8 cellular contexts compared by ENCODE assay signal in the genomic region with DNA sequence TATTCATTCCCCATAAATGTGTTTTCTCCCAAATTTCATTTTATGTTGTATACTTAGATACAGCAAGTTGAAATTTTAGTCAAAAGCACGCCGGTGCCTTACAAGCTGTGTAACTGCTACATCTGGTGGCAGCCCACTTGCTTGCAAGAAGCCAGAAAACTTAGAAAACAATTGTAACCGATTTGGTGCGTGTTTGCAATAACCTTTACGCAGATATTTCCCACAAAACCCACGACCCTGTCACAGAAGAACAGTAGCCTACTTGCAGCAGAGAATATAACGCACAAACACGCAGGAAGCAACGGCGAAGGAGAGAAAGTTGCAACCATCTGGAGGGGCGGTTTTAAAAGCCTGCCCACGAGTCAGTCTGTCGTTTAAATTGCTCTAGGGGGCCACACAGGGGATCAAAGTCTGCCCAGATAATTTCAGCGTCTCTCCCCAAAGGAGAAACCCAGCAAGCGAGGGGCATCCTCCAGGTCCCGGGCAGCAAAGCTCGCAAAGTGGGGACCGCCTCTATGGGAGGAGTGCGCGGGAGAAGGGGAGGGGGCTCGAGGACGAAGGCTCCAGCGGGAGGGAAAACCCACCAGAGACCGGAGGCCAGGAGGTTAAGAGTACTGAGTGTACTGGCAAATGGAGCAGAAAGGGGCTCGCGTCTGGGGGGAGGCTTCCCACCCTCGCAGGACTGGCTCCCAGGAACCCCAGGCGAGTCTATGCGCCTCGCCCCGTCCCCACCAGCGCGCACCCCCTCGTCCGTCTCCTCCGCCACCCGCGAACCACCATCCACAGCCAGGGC. TPM values are rescaled to one million over a fixed set of nuclear protein-coding genes. Genes with fewer than 3 reads are reported as not detected.
DNase-seq lines count a peak whose midpoint lies in the region; ATAC-seq and TF ChIP-seq lines count a peak whose summit lies in the region.

No MANE protein-coding gene starts in this region.

- DNase-seq in GM10248 (ENCODE audit: extremely low spot score) (peak; percentile 31), NCI-H460 (ENCODE audit: extremely low read depth, low read depth) (peak; percentile 31), lung (ENCODE audit: low spot score) (peak; percentile 42)
- peak; percentile 58 for DNase-seq in activated CD8-positive, alpha-beta T cell treated with anti-CD3 and anti-CD28 coated beads for 36 hours
- peak; percentile 4 to 34 (median 17) for DNase-seq in stimulated activated CD4-positive, alpha-beta T cell treated with anti-CD3 and anti-CD28 coated beads, TNF-alpha, amount 100 ng/mL, for 1 hour (ENCODE audit: low read depth in 3 of 3, low spot score in 1 of 3)

- H3K4me3 Mint-ChIP-seq in activated CD8-positive, alpha-beta T cell treated with anti-CD3 and anti-CD28 coated beads for 36 hours = peak overlapping the region; percentile 91

- POLR2A ChIA-PET in GM10248 (lab: Yijun Ruan, JAX) = interaction anchor here (0.7 kb wide), 1 partner anchor 248 kb away, joined by 3 read pairs; no protein-coding TSS in a partner anchor
- POLR2A ChIA-PET in activated CD8-positive, alpha-beta T cell treated with anti-CD3 and anti-CD28 coated beads for 36 hours (lab: Charles Lee) = interaction anchor here (0.6 to 2.2 kb wide), 13 partner anchors 10 to 274 kb away, joined by 3 to 5 read pairs (median 3); a partner anchor contains a TSS

- no peaks in the 10 kb centered on the region for H3K36me3 ChIP-seq in ectodermal cell (ENCODE audit: control insufficient read depth, insufficient read depth, low read length)
- no peaks in the 10 kb centered on the region for H3K36me3 ChIP-seq in lung (ENCODE audit: control insufficient read depth in 2 of 2, insufficient read depth in 2 of 2, low read length in 2 of 2)

- peaks cover 54% of the 10 kb centered on the region for H3K4me1 Mint-ChIP-seq in activated CD8-positive, alpha-beta T cell treated with anti-CD3 and anti-CD28 coated beads for 36 hours (ENCODE audit: low read depth)

- 0% methylated on average over 38 of the region's 38 CpGs for WGBS in ectodermal cell, 2 experiments
- 0% methylated on average over 28 to 38 of the region's 38 CpGs for WGBS in lung, 2 donors

- H3K27me3 Mint-ChIP-seq in activated CD8-positive, alpha-beta T cell treated with anti-CD3 and anti-CD28 coated beads for 36 hours = no peaks in the 10 kb centered on the region

- peaks cover 6% of the 10 kb centered on the region for H3K4me1 ChIP-seq in ectodermal cell (ENCODE audit: control insufficient read depth, insufficient read depth, low read length)
- H3K4me1 ChIP-seq in lung (ENCODE audit: control insufficient read depth in 2 of 2, insufficient read depth in 2 of 2, low read length in 2 of 2) = peaks cover 0 to 2% of the 10 kb centered on the region in 2 donors

- H3K4me3 ChIP-seq in ectodermal cell (ENCODE audit: insufficient read depth, low read depth, low read length) (peak overlapping the region; percentile 86), lung (peak overlapping the region; percentile 93)

- CTCF ChIA-PET in GM10248 (lab: Yijun Ruan, JAX) = interaction anchor here (0.7 to 2.1 kb wide), 7 partner anchors 23 to 274 kb away, joined by 3 to 6 read pairs (median 3); a partner anchor contains a TSS
- CTCF ChIA-PET in activated CD8-positive, alpha-beta T cell treated with anti-CD3 and anti-CD28 coated beads for 36 hours (lab: Charles Lee) = interaction anchor here (0.7 to 3.1 kb wide), 9 partner anchors 12 to 187 kb away, joined by 3 to 19 read pairs (median 5); no protein-coding TSS in a partner anchor

- no peaks in the 10 kb centered on the region for H3K27me3 ChIP-seq in ectodermal cell (ENCODE audit: control insufficient read depth, insufficient read depth, low read length, poor library complexity, severe bottlenecking)
- H3K27me3 ChIP-seq in lung (ENCODE audit: control insufficient read depth, insufficient read depth) = no peaks in the 10 kb centered on the region

- H3K36me3 Mint-ChIP-seq in activated CD8-positive, alpha-beta T cell treated with anti-CD3 and anti-CD28 coated beads for 36 hours (ENCODE audit: low read depth) = peaks cover 1% of the 10 kb centered on the region

- H3K27ac Mint-ChIP-seq in activated CD8-positive, alpha-beta T cell treated with anti-CD3 and anti-CD28 coated beads for 36 hours = peak overlapping the region; percentile 96

- TF ChIP-seq CTCF in GM10248 (IDR thresholded peaks at IDR 0.05; ENCODE audit: control extremely low read depth, extremely low read depth, low read depth, missing control alignments) (peak; percentile 55), lung (IDR thresholded peaks at IDR 0.05; ENCODE audit: control extremely low read depth, extremely low read depth) (peak; percentile 36)
- TF ChIP-seq CTCF in activated CD8-positive, alpha-beta T cell treated with anti-CD3 and anti-CD28 coated beads for 36 hours (IDR thresholded peaks at IDR 0.05) = peak; percentile 54

- no peaks in the 10 kb centered on the region for H3K9me3 Mint-ChIP-seq in activated CD8-positive, alpha-beta T cell treated with anti-CD3 and anti-CD28 coated beads for 36 hours

- H3K27ac ChIP-seq in ectodermal cell (ENCODE audit: insufficient read depth, low read depth, low read length, poor library complexity, severe bottlenecking) (peak overlapping the region; percentile 74), lung (ENCODE audit: low read depth in 1 of 2, low read length in 1 of 2) (peak overlapping the region; percentile 98 to 99)

- H3K9me3 ChIP-seq in ectodermal cell (ENCODE audit: control insufficient read depth, low read length) = no peaks in the 10 kb centered on the region
- no peaks in the 10 kb centered on the region for H3K9me3 ChIP-seq in lung (ENCODE audit: control insufficient read depth in 2 of 2, insufficient read depth in 1 of 2, low read length in 1 of 2)

- ATAC-seq in HG02759 (IDR thresholded peaks at IDR 0.05; ENCODE audit: unreplicated experiment) (peak; percentile 9), lung (ENCODE audit: insufficient read depth, low FRiP score) (peak; percentile 22), HG02610 (IDR thresholded peaks at IDR 0.05; ENCODE audit: unreplicated experiment) (no peak)
- ATAC-seq in activated CD8-positive, alpha-beta T cell treated with anti-CD3 and anti-CD28 coated beads for 36 hours = peak; percentile 21

- intact Hi-C loops in activated CD8-positive, alpha-beta T cell treated with anti-CD3 and anti-CD28 coated beads for 36 hours (cut with micrococcal nuclease) = loop anchor here (2.0 to 5.0 kb wide), 4 partner anchors 158 to 273 kb away; a partner anchor contains a TSS

RNA-seq across cellular contexts. Expression of a gene that starts 1.2 kb away (rescaled TPM):
- total RNA-seq in NCI-H460 (2014; rRNA removed; shearing (Covaris generic)) = 14.4 and 18.1 TPM in 2 replicates
- 11.4 and 13.6 TPM in 2 replicates for polyA plus RNA-seq in NCI-H460 (2014; cell fraction: nucleus; rRNA removed)
- total RNA-seq in activated CD8-positive, alpha-beta T cell treated with anti-CD3 and anti-CD28 coated beads for 36 hours = 10 to 100 TPM; 53.9 to 56.0 TPM
- 44.5 TPM for polyA plus RNA-seq in ectodermal cell (2013, experiment 1 of 4)
- polyA plus RNA-seq in ectodermal cell (2013, experiment 2 of 4) = 48.1 TPM
- 36.1 TPM for polyA plus RNA-seq in ectodermal cell (2013, experiment 3 of 4)
- polyA plus RNA-seq in ectodermal cell (2013, experiment 4 of 4) = 41.9 TPM
- total RNA-seq in lung = 10 to 100 TPM; 42.9 to 54.4 TPM
- polyA plus RNA-seq in lung = 10 to 100 TPM in 1 of 2 donors, 1 to 10 TPM in 1; 8.5 to 11.7 TPM
